ENCODE assay signal across 8 cellular contexts in the genomic region with DNA sequence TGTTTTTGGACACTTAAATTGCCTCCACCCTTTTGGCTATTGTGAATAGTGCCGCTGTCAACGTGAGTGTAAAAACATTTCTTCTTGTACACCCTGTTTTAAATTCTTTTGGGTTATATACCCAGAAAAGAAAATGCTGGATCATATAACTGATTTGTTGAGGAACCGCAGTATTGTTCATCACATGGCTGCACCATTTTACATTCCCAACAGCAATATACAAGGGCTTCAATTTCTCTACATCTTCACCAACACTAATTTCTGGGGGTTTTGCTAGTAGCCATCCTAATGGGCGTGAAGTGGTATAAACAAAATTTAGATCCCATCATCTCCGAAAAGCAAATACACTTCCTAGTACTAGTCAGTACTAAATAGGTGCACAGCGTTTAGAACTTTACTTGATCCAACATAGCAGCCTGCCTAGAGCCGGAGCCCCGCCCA. TPM values are rescaled to one million over a fixed set of nuclear protein-coding genes. Genes with fewer than 3 reads are reported as not detected.
DNase-seq lines count a peak whose midpoint lies in the region; ATAC-seq, FAIRE-seq and TF ChIP-seq lines count a peak whose summit lies in the region.

No MANE protein-coding gene starts in this region.

- H3K27me3 Mint-ChIP-seq in activated naive CD4-positive, alpha-beta T cell treated with anti-CD3 and anti-CD28 coated beads for 36 hours (ENCODE audit: low read depth): no peaks in the 10 kb centered on the region

- H3K4me3 Mint-ChIP-seq in activated naive CD4-positive, alpha-beta T cell treated with anti-CD3 and anti-CD28 coated beads for 36 hours: peak overlapping the region; percentile 83

- FAIRE-seq in HepG2 (lab: Jason Lieb, UNC): peak; percentile 67
- no peak for FAIRE-seq in H54 (lab: Jason Lieb, UNC)

- TF ChIP-seq POLR2A in HepG2 (IDR thresholded peaks at IDR 0.05; ENCODE audit: insufficient read depth in 1 of 2, low read depth in 2 of 2, low read length in 2 of 2) (no peak), transverse colon (IDR thresholded peaks at IDR 0.05) (no peak), H54 (IDR thresholded peaks at IDR 0.05; ENCODE audit: low read depth, low read length) (no peak)

- H3K9me3 ChIP-seq in adipocyte (ENCODE audit: control insufficient read depth, low read length) (no peaks in the 10 kb centered on the region), HepG2 (ENCODE audit: low read length) (no peaks in the 10 kb centered on the region), transverse colon (no peaks in the 10 kb centered on the region)

- TF ChIP-seq RAD21 in HepG2 (CRISPR knock-in tag; IDR thresholded peaks at IDR 0.05): no peak

- H3K9ac ChIP-seq in adipocyte (ENCODE audit: low read length) (peak overlapping the region; percentile 92), HepG2 (ENCODE audit: insufficient read depth, low read depth, low read length) (peak overlapping the region; percentile 87)

- DNase-seq in activated naive CD4-positive, alpha-beta T cell treated with anti-CD3 and anti-CD28 coated beads for 36 hours: no peak
- DNase-seq in activated naive CD4-positive, alpha-beta T cell treated with anti-CD3 and anti-CD28 coated beads, Interleukin-2, amount 50 U/mL, for 72 hours (ENCODE audit: low spot score in 2 of 2): no peak
- DNase-seq in adipocyte (ENCODE audit: low read depth) (no peak), HepG2 (ENCODE audit: low spot score) (no peak), transverse colon (no peak), H54 (ENCODE audit: insufficient read length, low spot score) (no peak), hepatic stellate cell (ENCODE audit: low spot score) (no peak)

- peak overlapping the region; percentile 78 for H2AFZ ChIP-seq in HepG2 (ENCODE audit: low read length)

- peaks cover 11% of the 10 kb centered on the region for H3K79me2 ChIP-seq in HepG2 (ENCODE audit: insufficient read depth, low read length)

- intact Hi-C loops in activated naive CD4-positive, alpha-beta T cell treated with anti-CD3 and anti-CD28 coated beads for 36 hours (cut with micrococcal nuclease): loop anchor here (1.0 to 5.0 kb wide), 13 partner anchors 8 to 1885 kb away; partner anchors contain the start of genes ECI2, NQO2, PSMG4 and SERPINB1
- intact Hi-C loops in HepG2 (cut with micrococcal nuclease; ENCODE audit: unreplicated experiment) (loop anchor here (2.0 to 10.0 kb wide), 4 partner anchors 21 to 133 kb away; partner anchors contain the start of gene RIPK1), transverse colon (cut with DNase I; ENCODE audit: low total_unique reads) (no loop called here)

- H3K4me3 ChIP-seq in adipocyte (ENCODE audit: low read length) (peak overlapping the region; percentile 95), HepG2 (replicated peaks in 1 of 3; ENCODE audit: insufficient read depth in 1 of 3, low read depth in 2 of 3, low read length in 3 of 3) (peak overlapping the region; percentile 82 to 84 (median 84)), transverse colon (peak overlapping the region in 3 of 4 donors; percentile 71 to 77 (median 72))

- H3K9me3 Mint-ChIP-seq in activated naive CD4-positive, alpha-beta T cell treated with anti-CD3 and anti-CD28 coated beads for 36 hours: no peaks in the 10 kb centered on the region
- no peaks in the 10 kb centered on the region for H3K9me3 Mint-ChIP-seq in activated naive CD4-positive, alpha-beta T cell treated with anti-CD3 and anti-CD28 coated beads, Interleukin-2, amount 50 U/mL, for 72 hours

- WGBS in HepG2 (ENCODE audit: low lambda C conversion rate): 10% methylated on average over 8 of the region's 8 CpGs
- WGBS in transverse colon (ENCODE audit: low coverage in 1 of 2), 2 donors: 19 to 20% methylated on average over 5 to 6 of the region's 8 CpGs

- peaks cover 38% of the 10 kb centered on the region for H3K4me1 ChIP-seq in adipocyte (ENCODE audit: control insufficient read depth, insufficient read depth, low read length)
- peaks cover 35% of the 10 kb centered on the region for H3K4me1 ChIP-seq in HepG2 (ENCODE audit: insufficient read depth, low read length)
- H3K4me1 ChIP-seq in transverse colon: peaks cover 6 to 18% (median 10%) of the 10 kb centered on the region in 4 donors

- H3K4me1 Mint-ChIP-seq in activated naive CD4-positive, alpha-beta T cell treated with anti-CD3 and anti-CD28 coated beads for 36 hours (ENCODE audit: low read depth): peaks cover 20% of the 10 kb centered on the region

- POLR2A ChIA-PET in HepG2 (lab: Yijun Ruan, JAX): interaction anchor here (0.7 to 3.3 kb wide), 19 partner anchors 10 to 903 kb away, joined by 3 to 21 read pairs (median 7); partner anchors contain the start of genes NQO2, PSMG4, RIPK1 and SERPINB1

- H3K4me2 ChIP-seq in HepG2 (ENCODE audit: low read depth, low read length): peak overlapping the region; percentile 88

- H3K27ac ChIP-seq in HepG2 (ENCODE audit: extremely low read length, insufficient read depth, low read length) (peak overlapping the region; percentile 88), transverse colon (peak overlapping the region; percentile 91 to 96 (median 92))

- peaks cover 6% of the 10 kb centered on the region for H3K36me3 Mint-ChIP-seq in activated naive CD4-positive, alpha-beta T cell treated with anti-CD3 and anti-CD28 coated beads for 36 hours (ENCODE audit: low read depth)
- H3K36me3 Mint-ChIP-seq in activated naive CD4-positive, alpha-beta T cell treated with anti-CD3 and anti-CD28 coated beads, Interleukin-2, amount 50 U/mL, for 72 hours: peaks cover 6% of the 10 kb centered on the region in 2 donors

- TF ChIP-seq CTCF in HepG2 (CRISPR knock-in tag; IDR thresholded peaks at IDR 0.05) (no peak), transverse colon (IDR thresholded peaks at IDR 0.05) (no peak)

- in situ Hi-C loops in HepG2 (cut with HindIII; ENCODE audit: extremely low pct_ligation_motif_present, low pct_unique_long_range_greater_than_20kb): no loop called here
- in situ Hi-C loops in transverse colon (cut with MboI; ENCODE audit: low pct_ligation_motif_present in 1 of 4, low pct_unique_long_range_greater_than_20kb in 1 of 4, low sequenced_read_pairs in 3 of 4): loop anchor here in 2 of 4 donors (25.0 kb wide), 1 partner anchor 619 kb away; no protein-coding TSS in a partner anchor

- TF ChIP-seq EP300 in HepG2 (IDR thresholded peaks at IDR 0.05; ENCODE audit: low read depth in 2 of 2, low read length in 2 of 2): no peak
- no peak for TF ChIP-seq EP300 in HepG2 (CRISPR knock-in tag; IDR thresholded peaks at IDR 0.05; ENCODE audit: borderline replicate concordance)
- no peak for TF ChIP-seq EP300 in transverse colon (IDR thresholded peaks at IDR 0.05; ENCODE audit: low read depth)

- H3K36me3 ChIP-seq in adipocyte (ENCODE audit: control insufficient read depth, insufficient read depth, low read length, severe bottlenecking) (peaks cover 27% of the 10 kb centered on the region), HepG2 (replicated peaks in 1 of 2; ENCODE audit: control insufficient read depth in 1 of 2, insufficient read depth in 2 of 2, low read length in 2 of 2) (peaks cover 6 to 16% of the 10 kb centered on the region in 2 experiments), transverse colon (peaks cover 0 to 19% (median 3%) of the 10 kb centered on the region in 4 donors)

- H3K27ac Mint-ChIP-seq in activated naive CD4-positive, alpha-beta T cell treated with anti-CD3 and anti-CD28 coated beads for 36 hours: peak overlapping the region; percentile 78
- H3K27ac Mint-ChIP-seq in activated naive CD4-positive, alpha-beta T cell treated with anti-CD3 and anti-CD28 coated beads, Interleukin-2, amount 50 U/mL, for 72 hours: peak overlapping the region in 1 of 2 donors; percentile 48

- H3K27me3 ChIP-seq in adipocyte (replicated peaks; ENCODE audit: control insufficient read depth, insufficient read depth, low read length): no peaks in the 10 kb centered on the region
- no peaks in the 10 kb centered on the region; a peak in 1 of 5 replicates for H3K27me3 ChIP-seq in HepG2 (ENCODE audit: control insufficient read depth in 1 of 2, insufficient read depth in 2 of 2, low read length in 2 of 2)
- no peaks in the 10 kb centered on the region for H3K27me3 ChIP-seq in transverse colon

- H4K20me1 ChIP-seq in HepG2 (ENCODE audit: insufficient read depth, low read length): no peaks in the 10 kb centered on the region

- CTCF ChIA-PET in activated naive CD4-positive, alpha-beta T cell treated with anti-CD3 and anti-CD28 coated beads for 36 hours (lab: Charles Lee): no interaction called here
- CTCF ChIA-PET in HepG2 (lab: Yijun Ruan, JAX; ENCODE audit: low intra/inter-chr PET ratio, low total read pairs): no interaction called here

- ATAC-seq in activated naive CD4-positive, alpha-beta T cell treated with anti-CD3 and anti-CD28 coated beads, Interleukin-2, amount 50 U/mL, for 72 hours: no peak
- ATAC-seq in HepG2: peak; percentile 8
- ATAC-seq in GM18520 (IDR thresholded peaks at IDR 0.05; ENCODE audit: unreplicated experiment): no peak

- TSS peak; percentile 86 for BruUV-seq in HepG2 (replicated peaks; lab: Mats Ljungman, UMichigan)

RNA-seq across cellular contexts. Expression of gene BPHL, which starts 0.6 kb away (rescaled TPM):
- total RNA-seq in activated naive CD4-positive, alpha-beta T cell treated with anti-CD3 and anti-CD28 coated beads for 36 hours: 1 to 10 TPM; 6.9 to 7.5 TPM
- 10 to 100 TPM in 1 of 2 donors, 1 to 10 TPM in 1; 6.8 to 15.3 TPM for total RNA-seq in activated naive CD4-positive, alpha-beta T cell treated with anti-CD3 and anti-CD28 coated beads, Interleukin-2, amount 50 U/mL, for 72 hours
- total RNA-seq in HepG2 (2016; rRNA removed; fragmentation: Illumina TruSeq; extraction: Trizol) (39.5 and 48.6 TPM in 2 replicates), transverse colon (10 to 100 TPM; 16.1 to 32.5 (median 21.2) TPM)
- total RNA-seq in HepG2 (2016; cell fraction: cytosol; rRNA removed; fragmentation: Illumina TruSeq; extraction: Trizol; ENCODE audit: low read depth): 13.0 and 14.5 TPM in 2 replicates
- 42.3 and 49.9 TPM in 2 replicates for total RNA-seq in HepG2 (2016; cell fraction: insoluble cytoplasmic fraction; rRNA removed; fragmentation: Illumina TruSeq; extraction: Trizol)
- 29.2 and 32.0 TPM in 2 replicates for total RNA-seq in HepG2 (2016; cell fraction: membrane; rRNA removed; fragmentation: Illumina TruSeq; extraction: Trizol)
- total RNA-seq in HepG2 (2016; cell fraction: nucleus; rRNA removed; fragmentation: Illumina TruSeq; extraction: Trizol): 25.4 and 25.5 TPM in 2 replicates
- polyA plus RNA-seq in HepG2 (2011; rRNA removed): 35.6 and 37.8 TPM in 2 replicates
- 25.0 and 32.1 TPM in 2 replicates for polyA plus RNA-seq in HepG2 (2011; cell fraction: cytosol; rRNA removed)
- polyA plus RNA-seq in HepG2 (2011; cell fraction: nucleus; rRNA removed): 31.4 and 44.9 TPM in 2 replicates
- 33.2 and 56.4 TPM in 2 replicates for polyA plus RNA-seq in HepG2 (2012)
- 12.2 and 18.6 TPM in 2 replicates for polyA plus RNA-seq in HepG2 (2016; cell fraction: cytosol; fragmentation: Illumina TruSeq; extraction: Trizol; ENCODE audit: low read depth)
- polyA plus RNA-seq in HepG2 (2016; cell fraction: insoluble cytoplasmic fraction; fragmentation: Illumina TruSeq; extraction: Trizol; ENCODE audit: low read depth): 57.7 and 60.4 TPM in 2 replicates
- 24.1 and 29.1 TPM in 2 replicates for polyA plus RNA-seq in HepG2 (2016; cell fraction: membrane; fragmentation: Illumina TruSeq; extraction: Trizol; ENCODE audit: low read depth)
- polyA plus RNA-seq in HepG2 (2016; cell fraction: nucleus; fragmentation: Illumina TruSeq; extraction: Trizol; ENCODE audit: insufficient read depth, low read depth): 40.4 and 41.8 TPM in 2 replicates
- polyA minus RNA-seq in HepG2 (2011; rRNA and poly(A)+ RNA removed; ENCODE audit: low replicate concordance): 7.2 and 21.2 TPM in 2 replicates
- polyA minus RNA-seq in HepG2 (2011; cell fraction: cytosol; rRNA and poly(A)+ RNA removed): 12.7 and 16.3 TPM in 2 replicates
- 34.6 and 42.1 TPM in 2 replicates for polyA minus RNA-seq in HepG2 (2011; cell fraction: nucleus; rRNA and poly(A)+ RNA removed)

RNA-seq across cellular contexts. Expression of gene TUBB2A, which starts 39.4 kb away (rescaled TPM):
- total RNA-seq in activated naive CD4-positive, alpha-beta T cell treated with anti-CD3 and anti-CD28 coated beads for 36 hours: 1 to 10 TPM; 1.0 to 1.2 TPM
- total RNA-seq in activated naive CD4-positive, alpha-beta T cell treated with anti-CD3 and anti-CD28 coated beads, Interleukin-2, amount 50 U/mL, for 72 hours: 1 to 10 TPM; 1.8 to 3.8 TPM
- total RNA-seq in HepG2 (2016; rRNA removed; fragmentation: Illumina TruSeq; extraction: Trizol) (35.3 and 38.1 TPM in 2 replicates), transverse colon (10 to 100 TPM; 15.4 to 41.0 (median 29.4) TPM)
- total RNA-seq in HepG2 (2016; cell fraction: cytosol; rRNA removed; fragmentation: Illumina TruSeq; extraction: Trizol; ENCODE audit: low read depth): 10.1 and 10.3 TPM in 2 replicates
- total RNA-seq in HepG2 (2016; cell fraction: insoluble cytoplasmic fraction; rRNA removed; fragmentation: Illumina TruSeq; extraction: Trizol): 32.8 and 36.3 TPM in 2 replicates
- 12.7 and 14.0 TPM in 2 replicates for total RNA-seq in HepG2 (2016; cell fraction: membrane; rRNA removed; fragmentation: Illumina TruSeq; extraction: Trizol)
- 13.9 and 14.1 TPM in 2 replicates for total RNA-seq in HepG2 (2016; cell fraction: nucleus; rRNA removed; fragmentation: Illumina TruSeq; extraction: Trizol)
- polyA plus RNA-seq in HepG2 (2011; rRNA removed): 106 and 178 TPM in 2 replicates
- 118 and 142 TPM in 2 replicates for polyA plus RNA-seq in HepG2 (2011; cell fraction: cytosol; rRNA removed)
- polyA plus RNA-seq in HepG2 (2011; cell fraction: nucleus; rRNA removed): 111 and 136 TPM in 2 replicates
- 89.5 and 170 TPM in 2 replicates for polyA plus RNA-seq in HepG2 (2012)
- polyA plus RNA-seq in HepG2 (2016; cell fraction: cytosol; fragmentation: Illumina TruSeq; extraction: Trizol; ENCODE audit: low read depth): 7.8 and 9.2 TPM in 2 replicates
- polyA plus RNA-seq in HepG2 (2016; cell fraction: insoluble cytoplasmic fraction; fragmentation: Illumina TruSeq; extraction: Trizol; ENCODE audit: low read depth): 37.3 and 40.4 TPM in 2 replicates
- 8.6 and 9.4 TPM in 2 replicates for polyA plus RNA-seq in HepG2 (2016; cell fraction: membrane; fragmentation: Illumina TruSeq; extraction: Trizol; ENCODE audit: low read depth)
- polyA plus RNA-seq in HepG2 (2016; cell fraction: nucleus; fragmentation: Illumina TruSeq; extraction: Trizol; ENCODE audit: insufficient read depth, low read depth): 25.9 and 28.8 TPM in 2 replicates
- 14.5 and 150 TPM in 2 replicates for polyA minus RNA-seq in HepG2 (2011; rRNA and poly(A)+ RNA removed; ENCODE audit: low replicate concordance)
- polyA minus RNA-seq in HepG2 (2011; cell fraction: cytosol; rRNA and poly(A)+ RNA removed): 76.6 and 136 TPM in 2 replicates
- polyA minus RNA-seq in HepG2 (2011; cell fraction: nucleus; rRNA and poly(A)+ RNA removed): 30.0 and 49.6 TPM in 2 replicates

RNA-seq across cellular contexts. Expression of gene RIPK1, which starts 49.6 kb away (rescaled TPM):
- 10 to 100 TPM in 1 of 2 experiments, 1 to 10 TPM in 1; 8.8 to 10.1 TPM for total RNA-seq in activated naive CD4-positive, alpha-beta T cell treated with anti-CD3 and anti-CD28 coated beads for 36 hours
- total RNA-seq in activated naive CD4-positive, alpha-beta T cell treated with anti-CD3 and anti-CD28 coated beads, Interleukin-2, amount 50 U/mL, for 72 hours: 10 to 100 TPM; 12.1 to 16.0 TPM
- total RNA-seq in HepG2 (2016; rRNA removed; fragmentation: Illumina TruSeq; extraction: Trizol): 10.3 and 15.0 TPM in 2 replicates
- 4.5 and 4.9 TPM in 2 replicates for total RNA-seq in HepG2 (2016; cell fraction: cytosol; rRNA removed; fragmentation: Illumina TruSeq; extraction: Trizol; ENCODE audit: low read depth)
- 10.6 and 13.6 TPM in 2 replicates for total RNA-seq in HepG2 (2016; cell fraction: insoluble cytoplasmic fraction; rRNA removed; fragmentation: Illumina TruSeq; extraction: Trizol)
- 5.4 and 6.4 TPM in 2 replicates for total RNA-seq in HepG2 (2016; cell fraction: membrane; rRNA removed; fragmentation: Illumina TruSeq; extraction: Trizol)
- total RNA-seq in HepG2 (2016; cell fraction: nucleus; rRNA removed; fragmentation: Illumina TruSeq; extraction: Trizol): 7.4 and 9.7 TPM in 2 replicates
- 9.0 and 10.7 TPM in 2 replicates for polyA plus RNA-seq in HepG2 (2011; rRNA removed)
- 6.2 and 9.2 TPM in 2 replicates for polyA plus RNA-seq in HepG2 (2011; cell fraction: cytosol; rRNA removed)
- 9.5 and 13.1 TPM in 2 replicates for polyA plus RNA-seq in HepG2 (2011; cell fraction: nucleus; rRNA removed)
- 7.6 and 10.8 TPM in 2 replicates for polyA plus RNA-seq in HepG2 (2012)
- 0.89 and 0.95 TPM in 2 replicates for polyA plus RNA-seq in HepG2 (2016; cell fraction: cytosol; fragmentation: Illumina TruSeq; extraction: Trizol; ENCODE audit: low read depth)
- polyA plus RNA-seq in HepG2 (2016; cell fraction: insoluble cytoplasmic fraction; fragmentation: Illumina TruSeq; extraction: Trizol; ENCODE audit: low read depth): 11.8 and 12.1 TPM in 2 replicates
- polyA plus RNA-seq in HepG2 (2016; cell fraction: membrane; fragmentation: Illumina TruSeq; extraction: Trizol; ENCODE audit: low read depth): 2.3 and 2.7 TPM in 2 replicates
- polyA plus RNA-seq in HepG2 (2016; cell fraction: nucleus; fragmentation: Illumina TruSeq; extraction: Trizol; ENCODE audit: insufficient read depth, low read depth): 19.4 and 21.2 TPM in 2 replicates
- 5.4 and 9.3 TPM in 2 replicates for polyA minus RNA-seq in HepG2 (2011; rRNA and poly(A)+ RNA removed; ENCODE audit: low replicate concordance)
- polyA minus RNA-seq in HepG2 (2011; cell fraction: cytosol; rRNA and poly(A)+ RNA removed): 5.8 and 8.9 TPM in 2 replicates
- 8.9 and 13.7 TPM in 2 replicates for polyA minus RNA-seq in HepG2 (2011; cell fraction: nucleus; rRNA and poly(A)+ RNA removed)
- total RNA-seq in transverse colon: 10 to 100 TPM; 12.1 to 46.0 (median 34.6) TPM
